In the genomic region with DNA sequence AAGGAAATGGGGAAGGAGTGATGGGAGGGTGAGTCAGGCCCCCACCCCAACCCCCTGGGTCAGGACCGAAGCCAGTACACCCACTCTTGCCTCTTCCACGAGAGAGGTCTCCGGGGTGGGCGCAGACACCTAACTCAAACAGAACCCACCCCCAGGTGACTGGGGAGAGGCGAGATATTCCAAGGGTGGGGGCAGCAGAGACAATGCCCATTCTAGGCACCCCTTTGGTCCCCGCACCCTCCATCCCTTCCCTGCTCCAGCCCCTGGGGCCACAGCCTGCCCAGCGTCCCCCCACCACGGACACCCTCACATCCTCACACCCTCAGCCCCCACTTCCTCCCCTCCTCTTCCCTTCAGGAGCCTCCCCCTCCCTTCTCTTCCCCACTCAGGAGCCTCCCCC, we compare ENCODE assay signal across 8 cellular contexts. TPM values are rescaled to one million over a fixed set of nuclear protein-coding genes. Genes with fewer than 3 reads are reported as not detected.
DNase-seq lines count a peak whose midpoint lies in the region; ATAC-seq and TF ChIP-seq lines count a peak whose summit lies in the region.

No MANE protein-coding gene starts in this region.

- no peak overlapping the region for H3K27ac Mint-ChIP-seq in MCF 10A (ENCODE audit: low read depth, unreplicated experiment)
- no peak overlapping the region for H3K27ac Mint-ChIP-seq in type B pancreatic cell

- no peaks in the 10 kb centered on the region for H3K36me3 Mint-ChIP-seq in MCF 10A (ENCODE audit: insufficient read depth, unreplicated experiment)
- H3K36me3 Mint-ChIP-seq in type B pancreatic cell, result peaks cover 15% of the 10 kb centered on the region

- no peaks in the 10 kb centered on the region for H3K9me2 ChIP-seq in PC-3 (replicated peaks; ENCODE audit: low read length)

- H4K20me1 ChIP-seq in PC-3 (ENCODE audit: low read length), result no peaks in the 10 kb centered on the region

- no peak overlapping the region for H3K9ac ChIP-seq in muscle layer of colon (ENCODE audit: low read length)
- no peak overlapping the region for H3K9ac ChIP-seq in PC-3 (ENCODE audit: low read length)

- H3K27me3 ChIP-seq in breast epithelium (no peaks in the 10 kb centered on the region), muscle layer of colon (ENCODE audit: control insufficient read depth in 1 of 2, insufficient read depth in 2 of 2, low read length in 2 of 2) (no peaks in the 10 kb centered on the region), PC-3 (ENCODE audit: low read length) (no peaks in the 10 kb centered on the region)

- H3K9me3 Mint-ChIP-seq in MCF 10A (ENCODE audit: unreplicated experiment), result peaks cover 23% of the 10 kb centered on the region
- H3K9me3 Mint-ChIP-seq in type B pancreatic cell, result peaks cover 7% of the 10 kb centered on the region

- intact Hi-C loops in breast epithelium (cut with DNase I; ENCODE audit: low total_unique reads) (no loop called here), MCF 10A (cut with micrococcal nuclease) (no loop called here), PC-3 (cut with micrococcal nuclease) (no loop called here)

- H3K79me2 ChIP-seq in PC-3 (ENCODE audit: low read length), result no peaks in the 10 kb centered on the region

- CTCF ChIA-PET in MCF 10A (lab: Yijun Ruan, JAX) (no interaction called here), PC-3 (lab: Charles Lee) (no interaction called here)

- H3K4me1 ChIP-seq in breast epithelium (no peaks in the 10 kb centered on the region), muscle layer of colon (ENCODE audit: insufficient read depth, low read length) (peaks cover 10% of the 10 kb centered on the region), PC-3 (ENCODE audit: insufficient read depth, low read length) (no peaks in the 10 kb centered on the region)

- BruUV-seq in MCF 10A (replicated peaks; lab: Mats Ljungman, UMichigan) (no TSS peak), PC-3 (replicated peaks; lab: Mats Ljungman, UMichigan) (no TSS peak)

- POLR2A ChIA-PET in MCF 10A (lab: Yijun Ruan, JAX) (no interaction called here), PC-3 (lab: Charles Lee; ENCODE audit: unreplicated experiment) (no interaction called here)

- no peak overlapping the region for H3K4me2 ChIP-seq in PC-3 (ENCODE audit: low read length)

- TF ChIP-seq CTCF in breast epithelium (IDR thresholded peaks at IDR 0.05), result no peak
- TF ChIP-seq CTCF in MCF 10A (IDR thresholded peaks at IDR 0.05; ENCODE audit: unreplicated experiment), result no peak
- no peak for TF ChIP-seq CTCF in choroid plexus epithelial cell (conservative IDR thresholded peaks at IDR 0.05; ENCODE audit: low read depth, low read length)
- TF ChIP-seq CTCF in type B pancreatic cell (conservative IDR thresholded peaks at IDR 0.05), result no peak
- TF ChIP-seq CTCF in PC-3 (conservative IDR thresholded peaks at IDR 0.05; ENCODE audit: low read depth, low read length), result no peak

- H3K4me3 ChIP-seq in breast epithelium, result peak overlapping the region; percentile 71 to 98 (median 97)
- H3K4me3 ChIP-seq in choroid plexus epithelial cell (ENCODE audit: low read depth, low read length), result peak overlapping the region; percentile 93
- H3K4me3 ChIP-seq in muscle layer of colon (ENCODE audit: low read depth in 1 of 2, low read length in 2 of 2), result peak overlapping the region; percentile 80 to 97
- H3K4me3 ChIP-seq in PC-3 (ENCODE audit: low read length), result no peak overlapping the region

- H3K4me1 Mint-ChIP-seq in MCF 10A (ENCODE audit: insufficient read depth, unreplicated experiment) (no peaks in the 10 kb centered on the region), type B pancreatic cell (ENCODE audit: unreplicated experiment) (peaks cover 7% of the 10 kb centered on the region)

- no peak for DNase-seq in breast epithelium (ENCODE audit: low spot score in 2 of 2)
- no peak for DNase-seq in MCF 10A (ENCODE audit: unreplicated experiment)
- no peak for DNase-seq in choroid plexus epithelial cell (ENCODE audit: low read depth)
- no peak for DNase-seq in type B pancreatic cell (ENCODE audit: extremely low spot score, unreplicated experiment)
- DNase-seq in PC-3, result no peak

- no peaks in the 10 kb centered on the region for H3K27me3 Mint-ChIP-seq in MCF 10A (ENCODE audit: insufficient read depth, unreplicated experiment)
- no peaks in the 10 kb centered on the region for H3K27me3 Mint-ChIP-seq in type B pancreatic cell

- peaks cover 4% of the 10 kb centered on the region for H3K36me3 ChIP-seq in breast epithelium
- H3K36me3 ChIP-seq in muscle layer of colon (ENCODE audit: insufficient read depth, low read length), result peaks cover 8% of the 10 kb centered on the region
- H3K36me3 ChIP-seq in PC-3 (ENCODE audit: low read depth, low read length), result no peaks in the 10 kb centered on the region; the same call in 1 of the 2 replicates

- ATAC-seq in PC-3, result no peak
- ATAC-seq in GM21619 (IDR thresholded peaks at IDR 0.05; ENCODE audit: unreplicated experiment), result no peak
- ATAC-seq in GM18909 (IDR thresholded peaks at IDR 0.05; ENCODE audit: poor library complexity, unreplicated experiment), result no peak

- TF ChIP-seq POLR2A in breast epithelium (IDR thresholded peaks at IDR 0.05), result no peak

- H3K27ac ChIP-seq in breast epithelium (peak overlapping the region; percentile 95 to 99), muscle layer of colon (ENCODE audit: low read depth, low read length) (peak overlapping the region; percentile 52), PC-3 (ENCODE audit: low read length) (no peak overlapping the region)

- no peaks in the 10 kb centered on the region for H3F3A ChIP-seq in PC-3 (ENCODE audit: low read length, unreplicated experiment)

- H3K9me3 ChIP-seq in breast epithelium (peaks cover 34 to 51% of the 10 kb centered on the region in 2 donors), muscle layer of colon (ENCODE audit: low read length) (no peaks in the 10 kb centered on the region), PC-3 (ENCODE audit: low read length) (peaks cover 50% of the 10 kb centered on the region)

- H2AFZ ChIP-seq in PC-3 (ENCODE audit: low read length), result no peak overlapping the region

- no peak overlapping the region for H3K4me3 Mint-ChIP-seq in MCF 10A (ENCODE audit: unreplicated experiment)
- H3K4me3 Mint-ChIP-seq in type B pancreatic cell, result peak overlapping the region; percentile 85

RNA-seq across cellular contexts. Expression of gene ZSCAN18, which starts 0.7 kb away (rescaled TPM):
- total RNA-seq in breast epithelium (10 to 100 TPM; 29.1 to 94.4 (median 66.2) TPM), MCF 10A (2022) (not detected in 2 replicates), type B pancreatic cell (ENCODE audit: low replicate concordance) (59.0 and 82.4 TPM in 2 replicates), PC-3 (2014; rRNA removed) (0.66 and 1.7 TPM in 2 replicates)

RNA-seq across cellular contexts. Expression of gene ZNF135, which starts 38.3 kb away (rescaled TPM):
- 10 to 100 TPM in 2 of 3 donors, 1 to 10 TPM in 1; 7.5 to 16.2 (median 14.4) TPM for total RNA-seq in breast epithelium
- not detected in 2 replicates for total RNA-seq in MCF 10A (2022)
- 12.0 and 13.1 TPM in 2 replicates for total RNA-seq in type B pancreatic cell (ENCODE audit: low replicate concordance)
- not detected in 2 replicates for total RNA-seq in PC-3 (2014; rRNA removed)

RNA-seq across cellular contexts. Expression of gene ZNF329, which starts 53.2 kb away (rescaled TPM):
- 10 to 100 TPM in 2 of 3 donors, 1 to 10 TPM in 1; 6.9 to 20.8 (median 13.8) TPM for total RNA-seq in breast epithelium
- 2.8 and 2.9 TPM in 2 replicates for total RNA-seq in MCF 10A (2022)
- total RNA-seq in type B pancreatic cell (ENCODE audit: low replicate concordance), result 12.5 and 14.5 TPM in 2 replicates
- total RNA-seq in PC-3 (2014; rRNA removed), result 8.2 and 10.5 TPM in 2 replicates

Comparison
In these comparisons a context has a peak if more than half of its experiments do, and no peak if none do; other contexts are left out.
1. RNA of gene ZSCAN18, which starts 0.7 kb away (total RNA-seq): 59.0 to 82.4 TPM in type B pancreatic cell and 29.1 to 94.4 TPM in breast epithelium; 0.66 to 1.7 TPM in PC-3 and not detected in MCF 10A; every median in the first group is over 10 times any median in the second.